10 cellular contexts compared by ENCODE assay signal in genomic region chr2:227823922-227824321, GRCh38. TPM values are rescaled to one million over a fixed set of nuclear protein-coding genes. Genes with fewer than 3 reads are reported as not detected.
"Had no signal": no experiment of that assay in that cellular context is flagged by ENCODE, and none has a peak within 500 bp of the region (broad histone marks: within the 10 kb centered on the region; RNA-seq: fewer than 3 reads in every experiment).

No MANE protein-coding gene starts in this region.

- H3K4me3 Mint-ChIP-seq: GM23338, H9, HFFc6 had no signal

- FAIRE-seq: H1, H54 had no signal

- H3K36me3 ChIP-seq: HAP-1 had no signal

- DNase-seq: GM23248, GOT3, H7, H9, HFFc6 had no signal

- H3K4me2 ChIP-seq: GM23338 had no signal

- H3K27ac Mint-ChIP-seq: GM23338, H9, HFFc6 had no signal

- H3K9me3 Mint-ChIP-seq: GM23338, H9, HFFc6 had no signal

- ATAC-seq: GM23338, HCT116 had no signal

- H3K4me1 ChIP-seq: HAP-1 had no signal

- H3K9me3 ChIP-seq: HAP-1 had no signal

- H3K27ac ChIP-seq: GM23248 had no signal

- H3K4me3 ChIP-seq: GM23248, GM23338, HAP-1 had no signal

RNA-seq across cellular contexts. Expression of gene CCL20, which starts 10.3 kb away (rescaled TPM):
- polyA plus RNA-seq: GM23248, GM23338, H1 had no signal
